Comparison of ENCODE assay signal across 8 cellular contexts in the genomic region with DNA sequence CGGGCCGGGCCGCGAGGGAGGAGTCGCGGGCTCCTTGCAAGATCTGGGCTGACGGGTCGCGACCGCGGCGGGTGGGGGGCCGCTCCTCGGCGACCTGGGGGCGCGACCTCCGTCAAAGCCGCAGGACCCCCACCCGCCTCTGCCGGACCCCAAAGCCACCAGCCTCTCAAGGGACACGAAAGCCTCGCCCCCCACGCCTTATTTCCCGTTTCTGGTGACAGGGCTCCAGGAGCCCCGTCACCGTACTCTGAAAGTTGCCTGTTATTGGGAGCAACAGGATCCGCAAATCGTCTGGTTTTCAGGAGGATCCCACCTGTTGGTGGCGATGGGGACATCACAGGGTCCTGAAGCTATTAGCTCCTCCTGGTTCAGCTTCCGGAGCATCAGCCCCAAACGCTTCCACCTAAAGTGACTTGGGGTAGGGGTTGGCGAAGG. TPM values are rescaled to one million over a fixed set of nuclear protein-coding genes. Genes with fewer than 3 reads are reported as not detected.
DNase-seq lines count a peak whose midpoint lies in the region; ATAC-seq and TF ChIP-seq lines count a peak whose summit lies in the region.

No MANE protein-coding gene starts in this region.

- peaks cover 25% of the 10 kb centered on the region for H3K36me3 Mint-ChIP-seq in activated CD8-positive, alpha-beta memory T cell treated with anti-CD3 and anti-CD28 coated beads, Interleukin-2, amount 10 ng/mL, durations not matched to agents 7 days and 5 days
- peaks cover 7 to 12% (median 7%) of the 10 kb centered on the region in 3 donors for H3K36me3 Mint-ChIP-seq in immature natural killer cell

- H3K9me3 Mint-ChIP-seq in activated CD8-positive, alpha-beta memory T cell treated with anti-CD3 and anti-CD28 coated beads, Interleukin-2, amount 10 ng/mL, durations not matched to agents 7 days and 5 days (ENCODE audit: low read depth) = no peaks in the 10 kb centered on the region
- H3K9me3 Mint-ChIP-seq in immature natural killer cell = no peaks in the 10 kb centered on the region
- H3K9me3 Mint-ChIP-seq in stimulated activated naive CD8-positive, alpha-beta T cell treated with anti-CD3 and anti-CD28 coated beads, Interleukin-15, amount 100 ng/mL, for 72 hours = no peaks in the 10 kb centered on the region

- TF ChIP-seq CTCF in astrocyte of the spinal cord (IDR thresholded peaks at IDR 0.05; ENCODE audit: low read depth, low read length) = no peak

- POLR2A ChIA-PET in HEK293T (lab: Yijun Ruan, JAX) = interaction anchor here (0.9 to 1.1 kb wide), 3 partner anchors 44 to 118 kb away, joined by 3 read pairs; a partner anchor contains a TSS

- in situ Hi-C loops in astrocyte of the spinal cord (cut with HindIII; ENCODE audit: low sequenced_read_pairs) = no loop called here

- peak overlapping the region; percentile 99 for H3K4me3 ChIP-seq in astrocyte of the spinal cord (ENCODE audit: low read depth, low read length)

- H3K27me3 Mint-ChIP-seq in activated CD8-positive, alpha-beta memory T cell treated with anti-CD3 and anti-CD28 coated beads, Interleukin-2, amount 10 ng/mL, durations not matched to agents 7 days and 5 days = no peaks in the 10 kb centered on the region
- peaks cover 1 to 7% (median 2%) of the 10 kb centered on the region in 3 donors for H3K27me3 Mint-ChIP-seq in immature natural killer cell (ENCODE audit: low read depth in 3 of 3)
- no peaks in the 10 kb centered on the region for H3K27me3 Mint-ChIP-seq in stimulated activated naive CD8-positive, alpha-beta T cell treated with anti-CD3 and anti-CD28 coated beads, Interleukin-15, amount 100 ng/mL, for 72 hours

- DNase-seq in activated CD8-positive, alpha-beta memory T cell treated with anti-CD3 and anti-CD28 coated beads, Interleukin-2, amount 10 ng/mL, durations not matched to agents 7 days and 5 days = no peak
- no peak for DNase-seq in activated CD8-positive, alpha-beta memory T cell treated with anti-CD3 and anti-CD28 coated beads for 24 hours
- peak; percentile 41 for DNase-seq in NCI-H146 (lab: John Stamatoyannopoulos, UW)
- DNase-seq in astrocyte of the spinal cord (ENCODE audit: low read depth, low spot score) = no peak
- DNase-seq in immature natural killer cell = peak in 1 of 3 donors; percentile 7
- no peak for DNase-seq in stimulated activated naive CD8-positive, alpha-beta T cell treated with anti-CD3 and anti-CD28 coated beads, Interleukin-15, amount 100 ng/mL, for 72 hours
- no peak for DNase-seq in HEK293T (ENCODE audit: extremely low spot score)

- peak overlapping the region; percentile 83 for H3K27ac Mint-ChIP-seq in activated CD8-positive, alpha-beta memory T cell treated with anti-CD3 and anti-CD28 coated beads, Interleukin-2, amount 10 ng/mL, durations not matched to agents 7 days and 5 days
- H3K27ac Mint-ChIP-seq in immature natural killer cell = peak overlapping the region; percentile 83 to 100 (median 98)
- H3K27ac Mint-ChIP-seq in stimulated activated naive CD8-positive, alpha-beta T cell treated with anti-CD3 and anti-CD28 coated beads, Interleukin-15, amount 100 ng/mL, for 72 hours = peak overlapping the region; percentile 91 to 100

- peak overlapping the region; percentile 91 for H3K4me3 Mint-ChIP-seq in activated CD8-positive, alpha-beta memory T cell treated with anti-CD3 and anti-CD28 coated beads, Interleukin-2, amount 10 ng/mL, durations not matched to agents 7 days and 5 days
- H3K4me3 Mint-ChIP-seq in immature natural killer cell = peak overlapping the region; percentile 98 to 100 (median 100)
- H3K4me3 Mint-ChIP-seq in stimulated activated naive CD8-positive, alpha-beta T cell treated with anti-CD3 and anti-CD28 coated beads, Interleukin-15, amount 100 ng/mL, for 72 hours = peak overlapping the region; percentile 88 to 98

- CTCF ChIA-PET in activated CD8-positive, alpha-beta memory T cell treated with anti-CD3 and anti-CD28 coated beads, Interleukin-2, amount 10 ng/mL, durations not matched to agents 7 days and 5 days (lab: Charles Lee) = interaction anchor here (0.6 to 1.1 kb wide), 3 partner anchors 21 to 169 kb away, joined by 3 to 4 read pairs (median 3); no protein-coding TSS in a partner anchor
- CTCF ChIA-PET in HEK293T (lab: Yijun Ruan, JAX) = interaction anchor here (1.0 kb wide), 1 partner anchor 21 kb away, joined by 4 read pairs; no protein-coding TSS in a partner anchor

- ATAC-seq in activated CD8-positive, alpha-beta memory T cell treated with anti-CD3 and anti-CD28 coated beads, Interleukin-2, amount 10 ng/mL, durations not matched to agents 7 days and 5 days = no peak
- ATAC-seq in stimulated activated naive CD8-positive, alpha-beta T cell treated with anti-CD3 and anti-CD28 coated beads, Interleukin-15, amount 100 ng/mL, for 72 hours = no peak
- ATAC-seq in HG03139 (IDR thresholded peaks at IDR 0.05; ENCODE audit: unreplicated experiment) = no peak

- H3K4me1 Mint-ChIP-seq in activated CD8-positive, alpha-beta memory T cell treated with anti-CD3 and anti-CD28 coated beads, Interleukin-2, amount 10 ng/mL, durations not matched to agents 7 days and 5 days = peaks cover 47% of the 10 kb centered on the region
- peaks cover 42 to 56% of the 10 kb centered on the region in 2 donors for H3K4me1 Mint-ChIP-seq in immature natural killer cell
- peaks cover 57% of the 10 kb centered on the region for H3K4me1 Mint-ChIP-seq in stimulated activated naive CD8-positive, alpha-beta T cell treated with anti-CD3 and anti-CD28 coated beads, Interleukin-15, amount 100 ng/mL, for 72 hours

TF ChIP-seq in HEK293T, 16 proteins besides CTCF, POLR2A, EP300 and RAD21:
- TF ChIP-seq TARDBP (IDR thresholded peaks at IDR 0.05) (no peak), SUZ12 (IDR thresholded peaks at IDR 0.05) (no peak), ARNT (IDR thresholded peaks at IDR 0.05) (no peak)

RNA-seq across cellular contexts. Expression of a gene that starts 0.5 kb away (rescaled TPM):
- total RNA-seq in activated CD8-positive, alpha-beta memory T cell treated with anti-CD3 and anti-CD28 coated beads, Interleukin-2, amount 10 ng/mL, durations not matched to agents 7 days and 5 days = 10 to 100 TPM; 80.6 to 82.4 TPM
- polyA plus RNA-seq in immature natural killer cell = 10 to 100 TPM in 2 of 3 donors, 1 to 10 TPM in 1; 8.5 to 25.5 (median 21.0) TPM

RNA-seq across cellular contexts. Expression of a gene that starts 0.9 kb away (rescaled TPM):
- 10 to 100 TPM; 65.2 to 71.1 TPM for total RNA-seq in activated CD8-positive, alpha-beta memory T cell treated with anti-CD3 and anti-CD28 coated beads, Interleukin-2, amount 10 ng/mL, durations not matched to agents 7 days and 5 days
- 10 to 100 TPM; 25.4 to 47.1 (median 27.7) TPM for polyA plus RNA-seq in immature natural killer cell

RNA-seq across cellular contexts. Expression of a gene that starts 48.1 kb away (rescaled TPM):
- total RNA-seq in activated CD8-positive, alpha-beta memory T cell treated with anti-CD3 and anti-CD28 coated beads, Interleukin-2, amount 10 ng/mL, durations not matched to agents 7 days and 5 days = not detected
- polyA plus RNA-seq in immature natural killer cell = not detected
